ENCODE assay signal across 8 cellular contexts in the genomic region with DNA sequence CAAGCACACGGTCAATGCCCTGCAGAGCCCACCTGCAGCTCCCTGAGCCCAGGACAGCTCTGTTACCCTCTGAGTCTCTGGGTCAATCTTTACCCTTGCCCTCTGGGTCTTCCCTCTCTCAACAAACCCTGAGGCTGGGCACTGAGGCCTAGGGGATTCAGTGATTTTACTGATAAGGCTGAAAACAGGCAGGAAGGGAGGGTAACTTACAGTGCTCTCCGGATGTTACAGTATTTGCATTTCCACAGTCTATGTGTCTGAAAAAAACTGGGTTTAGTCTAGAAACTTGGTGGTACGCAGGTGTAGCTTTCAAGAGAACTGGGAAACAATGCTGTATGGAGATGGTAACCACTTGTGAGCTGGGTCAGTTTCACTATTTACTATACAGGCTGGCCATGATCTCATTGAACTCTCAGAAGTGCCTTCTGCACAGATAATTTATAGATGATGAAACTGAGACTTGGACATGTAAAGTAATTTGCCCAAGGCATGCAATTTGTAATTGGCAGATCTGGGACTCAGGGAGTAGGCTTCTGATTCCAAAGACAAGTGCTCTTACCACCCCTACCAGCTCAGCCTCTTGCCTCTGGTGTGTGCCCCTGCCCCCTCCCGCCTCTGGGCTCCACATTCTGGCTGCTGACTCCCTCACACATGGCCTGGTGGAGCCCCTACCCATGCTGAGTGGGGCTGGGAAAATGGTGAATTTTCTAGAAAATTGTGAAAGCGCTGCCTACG. TPM values are rescaled to one million over a fixed set of nuclear protein-coding genes. Genes with fewer than 3 reads are reported as not detected.
DNase-seq lines count a peak whose midpoint lies in the region; ATAC-seq and TF ChIP-seq lines count a peak whose summit lies in the region.

No MANE protein-coding gene starts in this region.

- peak overlapping the region; percentile 90 to 98 (median 98) for H3K27ac Mint-ChIP-seq in IgD-negative memory B cell
- no peak overlapping the region for H3K27ac Mint-ChIP-seq in activated naive CD4-positive, alpha-beta T cell treated with anti-CD3 and anti-CD28 coated beads for 36 hours

- H3K27me3 Mint-ChIP-seq in IgD-negative memory B cell: no peaks in the 10 kb centered on the region
- H3K27me3 Mint-ChIP-seq in activated naive CD4-positive, alpha-beta T cell treated with anti-CD3 and anti-CD28 coated beads for 36 hours (ENCODE audit: low read depth): peaks cover 11% of the 10 kb centered on the region

- DNase-seq in GM13977 (ENCODE audit: low spot score) (peak; percentile 76), LoVo (ENCODE audit: low spot score) (no peak), NCI-H1105 treated with DMSO at 0.1 percent for 48 hours (lab: John Stamatoyannopoulos, UW) (no peak)
- DNase-seq in NK-92 treated with Interleukin-12 subunit alpha and Interleukin-12 subunit beta, amount 100 ng/mL, for 24 hours (lab: John Stamatoyannopoulos, UW): no peak
- DNase-seq in activated naive CD4-positive, alpha-beta T cell treated with anti-CD3 and anti-CD28 coated beads for 36 hours: no peak

- H3K36me3 Mint-ChIP-seq in IgD-negative memory B cell: peaks cover 3% of the 10 kb centered on the region
- H3K36me3 Mint-ChIP-seq in activated naive CD4-positive, alpha-beta T cell treated with anti-CD3 and anti-CD28 coated beads for 36 hours (ENCODE audit: low read depth): no peaks in the 10 kb centered on the region

- no peak overlapping the region for H3K4me3 ChIP-seq in duodenal mucosa (ENCODE audit: low read depth in 1 of 2, low read length in 2 of 2)

- peaks cover 29 to 30% of the 10 kb centered on the region in 2 donors for H3K4me1 ChIP-seq in duodenal mucosa (ENCODE audit: control insufficient read depth in 1 of 2, insufficient read depth in 2 of 2, low read length in 2 of 2)

- H3K27me3 ChIP-seq in duodenal mucosa (ENCODE audit: control insufficient read depth in 1 of 2, insufficient read depth in 2 of 2, low read length in 2 of 2): no peaks in the 10 kb centered on the region

- peaks cover 70 to 83% (median 75%) of the 10 kb centered on the region in 3 donors for H3K4me1 Mint-ChIP-seq in IgD-negative memory B cell
- peaks cover 72% of the 10 kb centered on the region for H3K4me1 Mint-ChIP-seq in activated naive CD4-positive, alpha-beta T cell treated with anti-CD3 and anti-CD28 coated beads for 36 hours (ENCODE audit: low read depth)

- H3K36me3 ChIP-seq in duodenal mucosa (ENCODE audit: control insufficient read depth in 1 of 2, insufficient read depth in 2 of 2, low read length in 2 of 2): no peaks in the 10 kb centered on the region

- H3K27ac ChIP-seq in duodenal mucosa (ENCODE audit: low read depth, low read length): peak overlapping the region; percentile 45

- H3K4me3 Mint-ChIP-seq in IgD-negative memory B cell: peak overlapping the region; percentile 34 to 77 (median 70)
- H3K4me3 Mint-ChIP-seq in activated naive CD4-positive, alpha-beta T cell treated with anti-CD3 and anti-CD28 coated beads for 36 hours: no peak overlapping the region

- in situ Hi-C loops in GM13977 (cut with MboI; ENCODE audit: low pct_unique_long_range_greater_than_20kb, low sequenced_read_pairs, unreplicated experiment): no loop called here

- no peak for TF ChIP-seq CTCF in GM13977 (IDR thresholded peaks at IDR 0.05; ENCODE audit: extremely low read depth, insufficient read depth, missing control alignments)

- no peaks in the 10 kb centered on the region for H3K9me3 ChIP-seq in duodenal mucosa (ENCODE audit: control insufficient read depth in 1 of 2, low read length in 2 of 2)

- CTCF ChIA-PET in activated naive CD4-positive, alpha-beta T cell treated with anti-CD3 and anti-CD28 coated beads for 36 hours (lab: Charles Lee): interaction anchor here (0.6 to 3.5 kb wide), 8 partner anchors 8 to 119 kb away, joined by 3 to 26 read pairs (median 8); no protein-coding TSS in a partner anchor

- no peaks in the 10 kb centered on the region for H3K9me3 Mint-ChIP-seq in IgD-negative memory B cell
- H3K9me3 Mint-ChIP-seq in activated naive CD4-positive, alpha-beta T cell treated with anti-CD3 and anti-CD28 coated beads for 36 hours: no peaks in the 10 kb centered on the region

- ATAC-seq in GM21515 (IDR thresholded peaks at IDR 0.05; ENCODE audit: unreplicated experiment): peak; percentile 79

- H3K9ac ChIP-seq in duodenal mucosa (ENCODE audit: low read depth in 1 of 2, low read length in 2 of 2): peak overlapping the region in 1 of 2 donors; percentile 7

- intact Hi-C loops in activated naive CD4-positive, alpha-beta T cell treated with anti-CD3 and anti-CD28 coated beads for 36 hours (cut with micrococcal nuclease): loop anchor here (5.0 kb wide), 1 partner anchor 647 kb away; no protein-coding TSS in a partner anchor

RNA-seq across cellular contexts. Expression of a gene that starts 48.8 kb away (rescaled TPM):
- 33.4 TPM for polyA plus RNA-seq in IgD-negative memory B cell
- total RNA-seq in activated naive CD4-positive, alpha-beta T cell treated with anti-CD3 and anti-CD28 coated beads for 36 hours: 10 to 100 TPM; 10.7 to 11.2 TPM
